In the genomic region with DNA sequence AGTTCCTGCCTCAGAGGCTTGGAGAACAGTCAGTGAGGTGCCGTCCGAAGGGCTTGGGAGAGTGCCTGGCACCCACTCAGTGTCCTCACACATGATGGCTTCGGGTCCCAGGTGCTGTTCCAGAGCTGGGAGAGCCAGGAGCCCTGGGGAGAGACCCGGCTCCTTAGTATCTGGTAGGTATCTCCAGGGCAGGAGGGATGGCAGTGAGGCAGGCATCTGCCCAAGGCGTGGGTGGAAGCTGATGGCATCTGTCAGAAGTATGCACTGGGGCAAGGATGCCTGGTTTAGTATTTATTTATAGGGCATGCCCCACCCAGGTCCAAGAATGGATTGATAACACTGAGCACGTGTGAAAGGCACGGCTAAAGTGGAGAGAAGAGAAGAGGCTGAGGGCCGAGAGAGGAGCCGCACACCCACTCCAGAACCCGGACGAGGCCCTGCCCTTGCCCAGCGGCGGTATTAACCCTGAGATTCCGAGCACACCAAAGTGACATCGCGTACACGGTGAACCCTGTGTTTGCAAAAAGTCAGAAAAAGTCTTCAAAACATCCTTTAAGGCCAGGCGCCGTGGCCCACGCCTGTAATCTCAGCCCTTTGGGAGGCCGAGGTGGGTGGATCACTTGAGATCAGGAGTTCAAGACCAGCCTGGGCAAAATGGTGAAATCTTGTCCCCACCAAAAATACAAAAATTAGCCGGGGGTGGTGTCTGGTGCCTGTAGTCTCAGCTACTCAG, we compare ENCODE assay signal across 19 cellular contexts. TPM values are rescaled to one million over a fixed set of nuclear protein-coding genes. Genes with fewer than 3 reads are reported as not detected.
DNase-seq lines count a peak whose midpoint lies in the region; ATAC-seq and TF ChIP-seq lines count a peak whose summit lies in the region.
"Had no signal": no experiment of that assay in that cellular context is flagged by ENCODE, and none has a peak within 500 bp of the region (broad histone marks: within the 10 kb centered on the region; RNA-seq: fewer than 3 reads in every experiment).

No MANE protein-coding gene starts in this region.

- peaks cover 5% of the 10 kb centered on the region; the same call in 1 of the 2 replicates for H3F3A ChIP-seq in DOHH2 (ENCODE audit: control insufficient read depth, insufficient read depth)
- H3F3A ChIP-seq in neural progenitor cell (ENCODE audit: low read depth) = peaks cover 14% of the 10 kb centered on the region

- peaks cover 2% of the 10 kb centered on the region for H3K9me3 Mint-ChIP-seq in neural progenitor cell
- H3K9me3 Mint-ChIP-seq in naive thymus-derived CD4-positive, alpha-beta T cell = no peaks in the 10 kb centered on the region
- H3K9me3 Mint-ChIP-seq in activated T-cell treated with anti-CD3 and anti-CD28 coated beads, Interleukin-2, amount 50 U/mL, for 72 hours = no peaks in the 10 kb centered on the region

- DNase-seq in WERI-Rb-1 (no peak), left cardiac atrium (no peak), neural progenitor cell (ENCODE audit: low spot score) (no peak), COR-L47 (lab: John Stamatoyannopoulos, UW) (no peak), NCI-H69 (lab: John Stamatoyannopoulos, UW) (no peak)
- DNase-seq in naive thymus-derived CD4-positive, alpha-beta T cell = no peak
- DNase-seq in activated T-cell treated with anti-CD3 and anti-CD28 coated beads, Interleukin-2, amount 50 U/mL, for 72 hours = no peak
- DNase-seq: CD8-positive, alpha-beta memory T cell; EL; KG1; NCI-H1436; NCI-H2081; NCI-H510A had no signal

- H3K27ac Mint-ChIP-seq in neural progenitor cell = no peak overlapping the region
- H3K27ac Mint-ChIP-seq in naive thymus-derived CD4-positive, alpha-beta T cell = no peak overlapping the region
- H3K27ac Mint-ChIP-seq in activated T-cell treated with anti-CD3 and anti-CD28 coated beads, Interleukin-2, amount 50 U/mL, for 72 hours = no peak overlapping the region

- ATAC-seq in left cardiac atrium = peak; percentile 16 to 21
- no peak for ATAC-seq in naive thymus-derived CD4-positive, alpha-beta T cell
- no peak for ATAC-seq in activated T-cell treated with anti-CD3 and anti-CD28 coated beads, Interleukin-2, amount 50 U/mL, for 72 hours (replicated peaks in 1 of 2)
- ATAC-seq: A549, Panc1 had no signal

- H3K4me1 Mint-ChIP-seq in neural progenitor cell = peaks cover 14% of the 10 kb centered on the region
- H3K4me1 Mint-ChIP-seq in naive thymus-derived CD4-positive, alpha-beta T cell = peaks cover 0 to 16% (median 13%) of the 10 kb centered on the region in 7 donors
- H3K4me1 Mint-ChIP-seq in activated T-cell treated with anti-CD3 and anti-CD28 coated beads, Interleukin-2, amount 50 U/mL, for 72 hours (ENCODE audit: low read depth) = peaks cover 18% of the 10 kb centered on the region

- H3K4me3 Mint-ChIP-seq in neural progenitor cell = peak overlapping the region; percentile 15
- H3K4me3 Mint-ChIP-seq in naive thymus-derived CD4-positive, alpha-beta T cell = no peak overlapping the region
- H3K4me3 Mint-ChIP-seq in activated T-cell treated with anti-CD3 and anti-CD28 coated beads, Interleukin-2, amount 50 U/mL, for 72 hours = no peak overlapping the region

- no peak overlapping the region for H3K9ac ChIP-seq in neural progenitor cell
- H3K9ac ChIP-seq: BLaER1 treated with 17β-estradiol and CSF1 and Interleukin-3, amounts not matched to agents 10 nM and 100 nM had no signal

- no peak overlapping the region for H2AFZ ChIP-seq in neural progenitor cell (replicated peaks)

- CTCF ChIA-PET in naive thymus-derived CD4-positive, alpha-beta T cell (lab: Charles Lee) = interaction anchor here (0.6 kb wide), 1 partner anchor 21 kb away, joined by 3 read pairs; no protein-coding TSS in a partner anchor

- intact Hi-C loops in left cardiac atrium (cut with DNase I) = no loop called here
- intact Hi-C loops in naive thymus-derived CD4-positive, alpha-beta T cell (cut with micrococcal nuclease) = loop anchor here in 1 of 2 donors (5.0 kb wide), 1 partner anchor 68 kb away; no protein-coding TSS in a partner anchor

- no peaks in the 10 kb centered on the region for H3K27me3 ChIP-seq in DOHH2 (ENCODE audit: control insufficient read depth, low read length)
- no peaks in the 10 kb centered on the region for H3K27me3 ChIP-seq in WERI-Rb-1 (ENCODE audit: insufficient read depth, low read depth, severe bottlenecking)
- H3K27me3 ChIP-seq in neural progenitor cell = peaks cover 100% of the 10 kb centered on the region
- H3K27me3 ChIP-seq in naive thymus-derived CD4-positive, alpha-beta T cell (ENCODE audit: control insufficient read depth in 2 of 2, insufficient read depth in 2 of 2, low read length in 2 of 2) = peaks cover 3 to 20% of the 10 kb centered on the region in 2 donors

- peaks cover 55% of the 10 kb centered on the region for H3K27me3 Mint-ChIP-seq in neural progenitor cell (ENCODE audit: insufficient read depth, low read depth)
- peaks cover 40 to 58% (median 47%) of the 10 kb centered on the region in 5 donors for H3K27me3 Mint-ChIP-seq in naive thymus-derived CD4-positive, alpha-beta T cell
- peaks cover 32% of the 10 kb centered on the region for H3K27me3 Mint-ChIP-seq in activated T-cell treated with anti-CD3 and anti-CD28 coated beads, Interleukin-2, amount 50 U/mL, for 72 hours (ENCODE audit: low read depth)

- H3K27ac ChIP-seq in DOHH2 (ENCODE audit: low read depth, low read length) = no peak overlapping the region
- peak overlapping the region; percentile 1; the same call in 1 of the 2 replicates for H3K27ac ChIP-seq in WERI-Rb-1
- H3K27ac ChIP-seq in neural progenitor cell = no peak overlapping the region
- no peak overlapping the region for H3K27ac ChIP-seq in naive thymus-derived CD4-positive, alpha-beta T cell (ENCODE audit: low read depth, low read length)
- H3K27ac ChIP-seq: A549; BLaER1 treated with 17β-estradiol and CSF1 and Interleukin-3, amounts not matched to agents 10 nM and 100 nM; SK-N-MC had no signal

- H3K4me3 ChIP-seq in DOHH2 (ENCODE audit: low read length) = peak overlapping the region; percentile 58
- no peak overlapping the region for H3K4me3 ChIP-seq in WERI-Rb-1 (ENCODE audit: low read depth, low read length)
- H3K4me3 ChIP-seq in neural progenitor cell = no peak overlapping the region
- no peak overlapping the region for H3K4me3 ChIP-seq in naive thymus-derived CD4-positive, alpha-beta T cell (ENCODE audit: low read length)
- H3K4me3 ChIP-seq: A549; BLaER1 treated with 17β-estradiol and CSF1 and Interleukin-3, amounts not matched to agents 10 nM and 100 nM; HAP-1; SK-N-MC had no signal

- H3K4me2 ChIP-seq in DOHH2 (ENCODE audit: low read length) (peak overlapping the region; percentile 69), neural progenitor cell (no peak overlapping the region)
- H3K4me2 ChIP-seq: A549; BLaER1 treated with 17β-estradiol and CSF1 and Interleukin-3, amounts not matched to agents 10 nM and 100 nM had no signal

- H3K9me2 ChIP-seq in DOHH2 (replicated peaks; ENCODE audit: control insufficient read depth, low read length) = no peaks in the 10 kb centered on the region

- no peaks in the 10 kb centered on the region for H4K20me1 ChIP-seq in DOHH2 (ENCODE audit: control insufficient read depth, insufficient read depth, low read depth, low read length)
- H4K20me1 ChIP-seq in neural progenitor cell (ENCODE audit: low read depth) = peaks cover 28% of the 10 kb centered on the region

- H3K9me3 ChIP-seq in DOHH2 (ENCODE audit: control insufficient read depth, insufficient read depth, low read length) = no peaks in the 10 kb centered on the region
- peaks cover 9% of the 10 kb centered on the region for H3K9me3 ChIP-seq in WERI-Rb-1 (ENCODE audit: severe bottlenecking)
- H3K9me3 ChIP-seq in neural progenitor cell (ENCODE audit: low read depth) = no peaks in the 10 kb centered on the region
- no peaks in the 10 kb centered on the region for H3K9me3 ChIP-seq in naive thymus-derived CD4-positive, alpha-beta T cell (ENCODE audit: control insufficient read depth in 2 of 3, low read length in 3 of 3)
- H3K9me3 ChIP-seq: A549, HAP-1 had no signal

- H3K4me1 ChIP-seq in DOHH2 (ENCODE audit: control insufficient read depth, low read length) = peaks cover 70% of the 10 kb centered on the region
- peaks cover 6% of the 10 kb centered on the region for H3K4me1 ChIP-seq in neural progenitor cell
- H3K4me1 ChIP-seq in naive thymus-derived CD4-positive, alpha-beta T cell (ENCODE audit: control insufficient read depth in 2 of 2, insufficient read depth in 2 of 2, low read length in 2 of 2) = peaks cover 5 to 9% of the 10 kb centered on the region in 2 donors

- H3K36me3 ChIP-seq in DOHH2 (ENCODE audit: control insufficient read depth, low read length) = no peaks in the 10 kb centered on the region; the same call in 1 of the 2 replicates
- H3K36me3 ChIP-seq in WERI-Rb-1 = peaks cover 30% of the 10 kb centered on the region
- no peaks in the 10 kb centered on the region for H3K36me3 ChIP-seq in neural progenitor cell
- H3K36me3 ChIP-seq in naive thymus-derived CD4-positive, alpha-beta T cell (ENCODE audit: control insufficient read depth in 2 of 3, insufficient read depth in 3 of 3, low read length in 3 of 3) = no peaks in the 10 kb centered on the region
- H3K36me3 ChIP-seq: BLaER1 treated with 17β-estradiol and CSF1 and Interleukin-3, amounts not matched to agents 10 nM and 100 nM; HAP-1 had no signal

- TF ChIP-seq CTCF in DOHH2 (IDR thresholded peaks at IDR 0.05; ENCODE audit: low read depth, low read length, poor library complexity, severe bottlenecking) (no peak), WERI-Rb-1 (IDR thresholded peaks at IDR 0.05; ENCODE audit: low read depth, low read length) (no peak), neural progenitor cell (IDR thresholded peaks at IDR 0.05) (no peak)

- H3K79me2 ChIP-seq in DOHH2 (ENCODE audit: control insufficient read depth, low read length) (peaks cover 69% of the 10 kb centered on the region), neural progenitor cell (ENCODE audit: low read depth) (no peaks in the 10 kb centered on the region)

- no peaks in the 10 kb centered on the region for H3K36me3 Mint-ChIP-seq in neural progenitor cell
- H3K36me3 Mint-ChIP-seq in naive thymus-derived CD4-positive, alpha-beta T cell = no peaks in the 10 kb centered on the region
- no peaks in the 10 kb centered on the region for H3K36me3 Mint-ChIP-seq in activated T-cell treated with anti-CD3 and anti-CD28 coated beads, Interleukin-2, amount 50 U/mL, for 72 hours (ENCODE audit: insufficient read depth in 2 of 2)

- POLR2A ChIA-PET in naive thymus-derived CD4-positive, alpha-beta T cell (lab: Charles Lee) = no interaction called here

RNA-seq across cellular contexts. Expression of gene TP73, which starts 2.4 kb away (rescaled TPM):
- under 1 TPM in 1 of 2 donors, not detected in 1; 0.06 TPM for total RNA-seq in left cardiac atrium
- total RNA-seq in neural progenitor cell (ENCODE audit: low replicate concordance) = 0.31 TPM in 1 of 2 replicates, not detected in the other
- 1 to 10 TPM in 1 of 5 experiments, under 1 TPM in 2, not detected in 2; 0.15 to 2.4 (median 0.45) TPM for total RNA-seq in naive thymus-derived CD4-positive, alpha-beta T cell
- under 1 TPM; 0.03 to 0.15 TPM for polyA plus RNA-seq in naive thymus-derived CD4-positive, alpha-beta T cell
- 1 to 10 TPM in 1 of 2 donors, under 1 TPM in 1; 0.65 to 1.3 TPM for total RNA-seq in activated T-cell treated with anti-CD3 and anti-CD28 coated beads, Interleukin-2, amount 50 U/mL, for 72 hours

RNA-seq across cellular contexts. Expression of gene WRAP73, which starts 4.8 kb away (rescaled TPM):
- total RNA-seq in left cardiac atrium = 10 to 100 TPM; 11.3 to 11.8 TPM
- 12.0 and 18.8 TPM in 2 replicates for total RNA-seq in neural progenitor cell (ENCODE audit: low replicate concordance)
- total RNA-seq in naive thymus-derived CD4-positive, alpha-beta T cell = 10 to 100 TPM; 28.1 to 42.0 (median 36.3) TPM
- 10 to 100 TPM; 25.5 to 37.4 TPM for polyA plus RNA-seq in naive thymus-derived CD4-positive, alpha-beta T cell
- 10 to 100 TPM; 39.9 TPM for total RNA-seq in activated T-cell treated with anti-CD3 and anti-CD28 coated beads, Interleukin-2, amount 50 U/mL, for 72 hours

RNA-seq across cellular contexts. Expression of gene TPRG1L, which starts 29.9 kb away (rescaled TPM):
- total RNA-seq in left cardiac atrium = 10 to 100 TPM; 41.3 to 42.6 TPM
- total RNA-seq in neural progenitor cell (ENCODE audit: low replicate concordance) = 10.6 and 11.5 TPM in 2 replicates
- total RNA-seq in naive thymus-derived CD4-positive, alpha-beta T cell = 10 to 100 TPM; 15.6 to 61.4 (median 37.8) TPM
- 10 to 100 TPM; 44.0 to 47.9 TPM for polyA plus RNA-seq in naive thymus-derived CD4-positive, alpha-beta T cell
- 10 to 100 TPM; 12.5 to 15.5 TPM for total RNA-seq in activated T-cell treated with anti-CD3 and anti-CD28 coated beads, Interleukin-2, amount 50 U/mL, for 72 hours

RNA-seq across cellular contexts. Expression of gene MEGF6, which starts 43.4 kb away (rescaled TPM):
- total RNA-seq in left cardiac atrium (10 to 100 TPM; 12.4 to 15.8 TPM), neural progenitor cell (ENCODE audit: low replicate concordance) (1.7 and 25.6 TPM in 2 replicates)
- 100 to 1,000 TPM in 2 of 5 experiments, 10 to 100 TPM in 3; 14.6 to 209 (median 81.3) TPM for total RNA-seq in naive thymus-derived CD4-positive, alpha-beta T cell
- polyA plus RNA-seq in naive thymus-derived CD4-positive, alpha-beta T cell = 10 to 100 TPM in 1 of 2 donors, 1 to 10 TPM in 1; 1.9 to 10.1 TPM
- total RNA-seq in activated T-cell treated with anti-CD3 and anti-CD28 coated beads, Interleukin-2, amount 50 U/mL, for 72 hours = 1 to 10 TPM; 4.9 to 6.8 TPM

Comparison
In these comparisons a context has a peak if more than half of its experiments do, and no peak if none do; other contexts are left out.
1. ATAC-seq: peak in left cardiac atrium (2 of 2); none in naive thymus-derived CD4-positive, alpha-beta T cell (single experiment) and activated T-cell treated with anti-CD3 and anti-CD28 coated beads, Interleukin-2, amount 50 U/mL, for 72 hours (0 of 2).